1 cellular context compared by ENCODE assay signal in the genomic region with DNA sequence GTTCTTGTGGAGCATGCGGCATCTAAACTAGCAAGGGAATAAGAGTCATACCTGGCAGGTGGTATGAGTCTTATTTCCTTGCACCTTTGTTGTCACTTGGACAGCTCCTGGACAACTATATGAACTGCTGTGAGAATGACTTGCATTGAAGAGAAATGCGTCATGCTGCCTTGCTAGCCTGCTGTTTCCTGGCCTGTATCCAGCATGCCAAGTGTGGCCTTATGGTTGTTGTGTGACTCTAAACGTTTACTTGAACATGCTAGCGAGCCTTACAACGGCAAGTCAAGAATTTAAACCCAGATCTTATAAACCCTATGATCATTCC.
A peak's percentile ranks its signal among the peaks of the same experiment; 100 is the strongest.
TF ChIP-seq lines count a peak whose summit lies in the region.

No MANE protein-coding gene starts in this region.

TF ChIP-seq in HCT116, 20 proteins besides CTCF, POLR2A, EP300 and RAD21 (continued from another document):
- TF ChIP-seq, protein P1, sequence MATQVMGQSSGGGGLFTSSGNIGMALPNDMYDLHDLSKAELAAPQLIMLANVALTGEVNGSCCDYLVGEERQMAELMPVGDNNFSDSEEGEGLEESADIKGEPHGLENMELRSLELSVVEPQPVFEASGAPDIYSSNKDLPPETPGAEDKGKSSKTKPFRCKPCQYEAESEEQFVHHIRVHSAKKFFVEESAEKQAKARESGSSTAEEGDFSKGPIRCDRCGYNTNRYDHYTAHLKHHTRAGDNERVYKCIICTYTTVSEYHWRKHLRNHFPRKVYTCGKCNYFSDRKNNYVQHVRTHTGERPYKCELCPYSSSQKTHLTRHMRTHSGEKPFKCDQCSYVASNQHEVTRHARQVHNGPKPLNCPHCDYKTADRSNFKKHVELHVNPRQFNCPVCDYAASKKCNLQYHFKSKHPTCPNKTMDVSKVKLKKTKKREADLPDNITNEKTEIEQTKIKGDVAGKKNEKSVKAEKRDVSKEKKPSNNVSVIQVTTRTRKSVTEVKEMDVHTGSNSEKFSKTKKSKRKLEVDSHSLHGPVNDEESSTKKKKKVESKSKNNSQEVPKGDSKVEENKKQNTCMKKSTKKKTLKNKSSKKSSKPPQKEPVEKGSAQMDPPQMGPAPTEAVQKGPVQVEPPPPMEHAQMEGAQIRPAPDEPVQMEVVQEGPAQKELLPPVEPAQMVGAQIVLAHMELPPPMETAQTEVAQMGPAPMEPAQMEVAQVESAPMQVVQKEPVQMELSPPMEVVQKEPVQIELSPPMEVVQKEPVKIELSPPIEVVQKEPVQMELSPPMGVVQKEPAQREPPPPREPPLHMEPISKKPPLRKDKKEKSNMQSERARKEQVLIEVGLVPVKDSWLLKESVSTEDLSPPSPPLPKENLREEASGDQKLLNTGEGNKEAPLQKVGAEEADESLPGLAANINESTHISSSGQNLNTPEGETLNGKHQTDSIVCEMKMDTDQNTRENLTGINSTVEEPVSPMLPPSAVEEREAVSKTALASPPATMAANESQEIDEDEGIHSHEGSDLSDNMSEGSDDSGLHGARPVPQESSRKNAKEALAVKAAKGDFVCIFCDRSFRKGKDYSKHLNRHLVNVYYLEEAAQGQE (IDR thresholded peaks at IDR 0.05; ENCODE audit: low read depth), result peak; percentile 25
- TF ChIP-seq, protein P2, sequence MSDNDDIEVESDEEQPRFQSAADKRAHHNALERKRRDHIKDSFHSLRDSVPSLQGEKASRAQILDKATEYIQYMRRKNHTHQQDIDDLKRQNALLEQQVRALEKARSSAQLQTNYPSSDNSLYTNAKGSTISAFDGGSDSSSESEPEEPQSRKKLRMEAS (IDR thresholded peaks at IDR 0.05), result no peak
- no peak for TF ChIP-seq ZFX (IDR thresholded peaks at IDR 0.05)
